Comparison of ENCODE assay signal across 10 cellular contexts in the genomic region with DNA sequence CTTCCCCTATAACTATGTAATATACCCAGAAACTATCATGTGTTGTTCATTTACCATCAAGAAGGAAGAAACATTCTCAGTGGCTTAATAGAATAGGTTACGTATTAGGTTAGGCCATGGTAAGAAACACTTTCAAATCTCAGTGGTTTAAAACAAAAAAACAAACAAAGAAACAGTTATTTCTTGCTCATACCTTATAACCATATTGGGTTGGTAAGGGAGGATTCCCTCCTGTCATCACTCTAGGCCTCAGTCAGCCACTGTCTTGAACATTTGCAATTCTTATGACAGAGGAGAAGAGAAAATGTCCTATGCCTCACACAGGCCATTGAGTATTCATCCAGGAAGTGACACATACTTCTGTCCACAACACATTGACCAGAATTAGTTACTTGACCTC.
DNase-seq lines count a peak whose midpoint lies in the region; ATAC-seq lines count a peak whose summit lies in the region.
"Had no signal": no experiment of that assay in that cellular context is flagged by ENCODE, and none has a peak within 500 bp of the region (broad histone marks: within the 10 kb centered on the region; RNA-seq: fewer than 3 reads in every experiment).

No MANE protein-coding gene starts in this region.

- ATAC-seq in GM21515 (IDR thresholded peaks at IDR 0.05; ENCODE audit: unreplicated experiment) (peak; percentile 86), HG03139 (IDR thresholded peaks at IDR 0.05; ENCODE audit: unreplicated experiment) (peak; percentile 80)

- DNase-seq in EH (ENCODE audit: low read depth) (peak; percentile 61), dermis blood vessel endothelial cell (peak; percentile 27), AML-193 (lab: John Stamatoyannopoulos, UW) (no peak), NCI-H2196 (lab: John Stamatoyannopoulos, UW; ENCODE audit: unreplicated experiment) (no peak), NCI-H748 (lab: John Stamatoyannopoulos, UW; ENCODE audit: unreplicated experiment) (no peak), germinal center (ENCODE audit: low spot score) (no peak)
- DNase-seq: head of caudate nucleus, NCI-H187 had no signal

Comparison
In these comparisons a context has a peak if more than half of its experiments do, and no peak if none do; other contexts are left out.
1. DNase-seq: peak in EH (single experiment) and dermis blood vessel endothelial cell (single experiment); none in AML-193 (0 of 2), NCI-H2196 (single experiment), NCI-H748 (single experiment) and germinal center (single experiment).